In genomic region chr16:12496866-12497265, GRCh38 we compare ENCODE assay signal across 24 cellular contexts.
"Had no signal": no experiment of that assay in that cellular context is flagged by ENCODE, and none has a peak within 500 bp of the region (broad histone marks: within the 10 kb centered on the region; RNA-seq: fewer than 3 reads in every experiment).

No MANE protein-coding gene starts in this region.

- H3K27me3 ChIP-seq: colonic mucosa, esophagus squamous epithelium, sigmoid colon, transverse colon, vagina had no signal

- H3K4me3 Mint-ChIP-seq: immature natural killer cell; memory B cell; mesothelial cell of epicardium; natural killer cell treated with Interleukin-12 subunit alpha and Interleukin-12 subunit beta and Interleukin-15 and Interleukin-18, amount 100 ng/mL, for 72 hours; neural crest cell; stimulated activated memory B cell treated with anti-CD40 and anti-IgM and Interleukin-4, amounts not matched to agents 10 μg/mL and 1 μg/mL and 100 μg/mL, for 72 hours; stimulated activated naive CD8-positive, alpha-beta T cell treated with anti-CD3 and anti-CD28 coated beads, Interleukin-15, Interleukin-2, amounts not matched to agents 100 ng/mL and 50 ng/mL, for 24 hours had no signal

- DNase-seq: colonic mucosa; dermis blood vessel endothelial cell; effector memory CD4-positive, alpha-beta T cell; erythroblast; esophagus squamous epithelium; immature natural killer cell; mucosa of descending colon; naive B cell; nucleus accumbens; psoas muscle; sigmoid colon; stimulated activated CD4-positive, alpha-beta T cell treated with anti-CD3 and anti-CD28 coated beads, Interleukin-2, amount 100 ng/mL, for 24 hours; stimulated activated CD4-positive, alpha-beta T cell treated with anti-CD3 and anti-CD28 coated beads, Interleukin-4, amount 100 ng/mL, for 24 hours; transverse colon had no signal

- H3K4me1 ChIP-seq: colonic mucosa, psoas muscle, vagina had no signal

- H3K4me3 ChIP-seq: colonic mucosa, esophagus squamous epithelium, lung, mucosa of descending colon, psoas muscle, sigmoid colon, thoracic aorta, transverse colon, vagina had no signal

- FAIRE-seq: endometrium had no signal

- H3K9me3 ChIP-seq: colonic mucosa, esophagus squamous epithelium, mucosa of descending colon, psoas muscle, sigmoid colon, thoracic aorta, transverse colon, vagina had no signal

- H3K36me3 ChIP-seq: colonic mucosa, esophagus squamous epithelium, sigmoid colon, thoracic aorta, transverse colon, vagina had no signal

- H3K36me3 Mint-ChIP-seq: mesothelial cell of epicardium; natural killer cell treated with Interleukin-12 subunit alpha and Interleukin-12 subunit beta and Interleukin-15 and Interleukin-18, amount 100 ng/mL, for 72 hours had no signal

- H3K27me3 Mint-ChIP-seq: memory B cell; naive B cell; natural killer cell treated with Interleukin-12 subunit alpha and Interleukin-12 subunit beta and Interleukin-15 and Interleukin-18, amount 100 ng/mL, for 72 hours; stimulated activated memory B cell treated with anti-CD40 and anti-IgM and Interleukin-4, amounts not matched to agents 10 μg/mL and 1 μg/mL and 100 μg/mL, for 72 hours; stimulated activated naive CD8-positive, alpha-beta T cell treated with anti-CD3 and anti-CD28 coated beads, Interleukin-15, Interleukin-2, amounts not matched to agents 100 ng/mL and 50 ng/mL, for 24 hours had no signal

- H3K27ac ChIP-seq: colonic mucosa, esophagus squamous epithelium, psoas muscle, sigmoid colon, thoracic aorta, transverse colon, vagina had no signal

- H3K27ac Mint-ChIP-seq: mesothelial cell of epicardium; natural killer cell treated with Interleukin-12 subunit alpha and Interleukin-12 subunit beta and Interleukin-15 and Interleukin-18, amount 100 ng/mL, for 72 hours; stimulated activated naive CD8-positive, alpha-beta T cell treated with anti-CD3 and anti-CD28 coated beads, Interleukin-15, Interleukin-2, amounts not matched to agents 100 ng/mL and 50 ng/mL, for 24 hours had no signal

- H3K4me1 Mint-ChIP-seq: mesothelial cell of epicardium had no signal

- H3K9me3 Mint-ChIP-seq: immature natural killer cell; memory B cell; mesothelial cell of epicardium; naive B cell; natural killer cell treated with Interleukin-12 subunit alpha and Interleukin-12 subunit beta and Interleukin-15 and Interleukin-18, amount 100 ng/mL, for 72 hours; neural crest cell; stimulated activated memory B cell treated with anti-CD40 and anti-IgM and Interleukin-4, amounts not matched to agents 10 μg/mL and 1 μg/mL and 100 μg/mL, for 72 hours; stimulated activated naive CD8-positive, alpha-beta T cell treated with anti-CD3 and anti-CD28 coated beads, Interleukin-15, Interleukin-2, amounts not matched to agents 100 ng/mL and 50 ng/mL, for 24 hours had no signal
